ENCODE assay signal across 11 cellular contexts in the genomic region with DNA sequence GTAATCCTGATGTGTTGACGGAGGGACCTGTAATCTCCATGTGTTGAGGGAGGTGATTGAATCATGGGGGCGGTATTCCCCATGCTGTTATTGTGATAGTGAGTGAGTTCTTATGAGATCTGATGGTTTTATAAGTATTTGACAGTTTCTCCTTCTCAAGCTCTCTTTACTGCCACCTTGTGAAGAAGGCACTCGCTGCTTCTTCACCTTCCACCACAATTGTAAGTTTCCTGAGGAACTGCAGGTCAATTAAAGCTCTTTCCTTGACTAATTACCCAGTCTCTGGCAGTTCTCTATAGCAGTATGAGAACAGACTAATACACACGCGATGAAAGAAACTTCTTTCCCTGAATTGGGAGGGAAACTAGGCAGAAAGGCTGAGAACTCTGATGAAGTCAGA.
DNase-seq lines count a peak whose midpoint lies in the region; ATAC-seq, FAIRE-seq and TF ChIP-seq lines count a peak whose summit lies in the region.
"Had no signal": no experiment of that assay in that cellular context is flagged by ENCODE, and none has a peak within 500 bp of the region (broad histone marks: within the 10 kb centered on the region; RNA-seq: fewer than 3 reads in every experiment).

No MANE protein-coding gene starts in this region.

- no peaks in the 10 kb centered on the region for H3K9me3 ChIP-seq in cardiac muscle cell (ENCODE audit: low read depth)
- no peaks in the 10 kb centered on the region for H3K9me3 ChIP-seq in PC-9 (ENCODE audit: insufficient read depth, low read depth)
- H3K9me3 ChIP-seq: BLaER1 treated with 17β-estradiol and CSF1 and Interleukin-3, amounts not matched to agents 10 nM and 100 nM had no signal

- no peaks in the 10 kb centered on the region for H3K79me2 ChIP-seq in PC-9 (ENCODE audit: low read depth)

- no peaks in the 10 kb centered on the region for H4K20me1 ChIP-seq in PC-9 (ENCODE audit: insufficient read depth)
- H4K20me1 ChIP-seq: BLaER1 treated with 17β-estradiol and CSF1 and Interleukin-3, amounts not matched to agents 10 nM and 100 nM had no signal

- TF ChIP-seq CTCF in cardiac muscle cell (IDR thresholded peaks at IDR 0.05; ENCODE audit: low read depth, low read length) (peak; percentile 21), PC-9 (conservative IDR thresholded peaks at IDR 0.05) (peak; percentile 46; the same call in 1 of the 2 replicates), fibroblast of mammary gland (conservative IDR thresholded peaks at IDR 0.05; ENCODE audit: control insufficient read depth, insufficient read depth, low read depth, low read length) (peak; percentile 38)

- peak in 1 of 2 donors; percentile 14 for DNase-seq in cardiac muscle cell (ENCODE audit: low read depth in 1 of 2, low spot score in 1 of 2)
- DNase-seq in left cardiac atrium: no peak
- DNase-seq in PC-9: no peak
- DNase-seq in fibroblast of mammary gland (ENCODE audit: low read depth): peak; percentile 29
- DNase-seq in NK-92 treated with Interleukin-12 subunit alpha and Interleukin-12 subunit beta, amount 100 ng/mL, for 24 hours (lab: John Stamatoyannopoulos, UW): no peak
- no peak for DNase-seq in NCI-H446 (lab: John Stamatoyannopoulos, UW)
- no peak for DNase-seq in occipital lobe (lab: John Stamatoyannopoulos, UW)
- no peak for DNase-seq in GM12891 (ENCODE audit: insufficient read length, low spot score)
- DNase-seq: NCI-H510A, T-helper 9 cell had no signal

- H3K9me2 ChIP-seq in PC-9 (ENCODE audit: insufficient read depth): no peaks in the 10 kb centered on the region

- POLR2A ChIA-PET in PC-9 (lab: Charles Lee; ENCODE audit: unreplicated experiment): no interaction called here

- intact Hi-C loops in left cardiac atrium (cut with DNase I): no loop called here
- intact Hi-C loops in PC-9 (cut with micrococcal nuclease; ENCODE audit: unreplicated experiment): no loop called here

- no peak overlapping the region for H3K27ac ChIP-seq in cardiac muscle cell
- no peak overlapping the region for H3K27ac ChIP-seq in PC-9
- H3K27ac ChIP-seq: BLaER1 treated with 17β-estradiol and CSF1 and Interleukin-3, amounts not matched to agents 10 nM and 100 nM had no signal

- ATAC-seq in left cardiac atrium: no peak

- no peak overlapping the region for H2AFZ ChIP-seq in PC-9

- TF ChIP-seq POLR2A in GM12891 (IDR thresholded peaks at IDR 0.05; ENCODE audit: low read depth, low read length): no peak

- CTCF ChIA-PET in PC-9 (lab: Charles Lee): interaction anchor here (0.6 kb wide), 1 partner anchor 1681 kb away, joined by 5 read pairs; no protein-coding TSS in a partner anchor

- no peaks in the 10 kb centered on the region for H3K27me3 ChIP-seq in cardiac muscle cell
- H3K27me3 ChIP-seq in PC-9 (ENCODE audit: insufficient read depth, low read depth): no peaks in the 10 kb centered on the region
- H3K27me3 ChIP-seq: BLaER1 treated with 17β-estradiol and CSF1 and Interleukin-3, amounts not matched to agents 10 nM and 100 nM had no signal

- H3K36me3 ChIP-seq in cardiac muscle cell (no peaks in the 10 kb centered on the region), PC-9 (ENCODE audit: low read depth) (no peaks in the 10 kb centered on the region)
- H3K36me3 ChIP-seq: BLaER1 treated with 17β-estradiol and CSF1 and Interleukin-3, amounts not matched to agents 10 nM and 100 nM had no signal

- no peak overlapping the region for H3K4me3 ChIP-seq in cardiac muscle cell
- H3K4me3 ChIP-seq in PC-9: no peak overlapping the region
- no peak overlapping the region for H3K4me3 ChIP-seq in fibroblast of mammary gland (ENCODE audit: control insufficient read depth, low read depth, low read length)
- H3K4me3 ChIP-seq: BLaER1 treated with 17β-estradiol and CSF1 and Interleukin-3, amounts not matched to agents 10 nM and 100 nM had no signal

- H3K4me1 ChIP-seq in cardiac muscle cell (ENCODE audit: low read depth): no peaks in the 10 kb centered on the region
- H3K4me1 ChIP-seq in PC-9 (replicated peaks; ENCODE audit: insufficient read depth): no peaks in the 10 kb centered on the region
- H3K4me1 ChIP-seq: BLaER1 treated with 17β-estradiol and CSF1 and Interleukin-3, amounts not matched to agents 10 nM and 100 nM had no signal

- H3K4me2 ChIP-seq in PC-9: no peak overlapping the region
- H3K4me2 ChIP-seq: BLaER1 treated with 17β-estradiol and CSF1 and Interleukin-3, amounts not matched to agents 10 nM and 100 nM had no signal

- H3F3A ChIP-seq in PC-9 (ENCODE audit: insufficient read depth, low read depth): no peaks in the 10 kb centered on the region

- FAIRE-seq in GM12891 (lab: Jason Lieb, UNC): no peak

- BruUV-seq in PC-9 (replicated peaks; lab: Mats Ljungman, UMichigan): no TSS peak

TF ChIP-seq in GM12891, 5 proteins besides CTCF, POLR2A, EP300 and RAD21:
- TF ChIP-seq POU2F2 (IDR thresholded peaks at IDR 0.05; ENCODE audit: low read depth, low read length) (no peak), SPI1 (IDR thresholded peaks at IDR 0.05; ENCODE audit: low read depth, low read length) (no peak), TAF1 (IDR thresholded peaks at IDR 0.05; ENCODE audit: low read depth, low read length) (no peak), POLR2AphosphoS5 (IDR thresholded peaks at IDR 0.05; ENCODE audit: low read depth, low read length) (no peak), PAX5 (IDR thresholded peaks at IDR 0.05; ENCODE audit: insufficient read depth, low read length, severe bottlenecking) (no peak)
